In the genomic region with DNA sequence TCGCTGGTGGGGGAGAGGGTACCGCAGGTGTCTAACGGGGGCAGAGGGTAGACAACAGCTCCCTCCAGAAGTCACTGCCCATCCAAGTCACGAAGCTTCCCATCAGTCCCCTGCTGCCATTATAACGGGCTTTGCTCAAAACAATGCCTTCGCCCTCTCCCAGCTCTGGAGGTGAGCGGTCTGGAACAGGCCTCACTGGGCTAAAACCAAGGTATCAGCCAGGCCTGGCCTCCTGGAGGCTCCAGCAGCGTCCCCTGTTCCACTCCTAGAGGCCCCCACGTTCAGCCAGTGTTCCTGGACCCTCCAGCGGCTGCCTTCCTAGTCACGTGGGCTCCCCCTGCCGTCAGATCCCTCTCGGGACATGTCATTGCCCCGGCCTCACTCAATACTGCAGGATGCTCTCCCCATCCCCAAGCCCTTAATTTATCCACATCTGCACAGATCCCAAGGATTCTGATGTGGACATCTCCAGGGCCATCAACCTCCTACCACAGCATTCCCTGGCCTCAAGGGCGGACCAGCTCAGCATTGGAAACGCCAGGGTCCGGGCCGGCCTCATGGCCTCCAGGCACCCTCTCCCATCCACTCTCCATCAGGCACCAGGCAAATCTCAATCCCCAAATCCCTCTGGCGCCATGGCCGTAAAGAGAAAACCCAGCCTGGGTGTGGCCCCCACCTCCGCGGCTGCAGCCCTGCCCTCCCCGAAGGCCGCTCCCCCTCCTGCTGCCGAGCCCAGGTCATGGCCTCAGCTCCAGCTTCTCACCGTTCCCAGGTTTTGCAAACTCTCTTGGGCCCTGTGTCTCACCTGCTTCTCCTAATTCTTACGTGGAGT, we compare ENCODE assay signal across 10 cellular contexts.
DNase-seq lines count a peak whose midpoint lies in the region; ATAC-seq and TF ChIP-seq lines count a peak whose summit lies in the region.
"Had no signal": no experiment of that assay in that cellular context is flagged by ENCODE, and none has a peak within 500 bp of the region (broad histone marks: within the 10 kb centered on the region; RNA-seq: fewer than 3 reads in every experiment).

No MANE protein-coding gene starts in this region.

- no peak overlapping the region for H3K9ac ChIP-seq in mesendoderm (ENCODE audit: low read length)

- H3K36me3 Mint-ChIP-seq in brain: no peaks in the 10 kb centered on the region

- H3K27me3 ChIP-seq in mesendoderm (ENCODE audit: insufficient read depth, low read length, poor library complexity) (no peaks in the 10 kb centered on the region), vagina (no peaks in the 10 kb centered on the region)

- peaks cover 3% of the 10 kb centered on the region for H3K4me1 ChIP-seq in mesendoderm (ENCODE audit: control insufficient read depth, low read depth, low read length)
- peaks cover 44% of the 10 kb centered on the region for H3K4me1 ChIP-seq in vagina

- H4K5ac ChIP-seq in mesendoderm (ENCODE audit: low read length): no peak overlapping the region

- H3K27me3 Mint-ChIP-seq in brain: peaks cover 12% of the 10 kb centered on the region

- H3K18ac ChIP-seq in mesendoderm (ENCODE audit: low read length): no peak overlapping the region

- no CpG with 5 or more reads among the region's 27 CpGs for WGBS in mesendoderm (ENCODE audit: extremely low coverage, insufficient coverage, low lambda C conversion rate)

- no peak overlapping the region for H2AK5ac ChIP-seq in mesendoderm (ENCODE audit: low read length)

- no peak overlapping the region for H3K23ac ChIP-seq in mesendoderm (ENCODE audit: low read length)

- H3K4ac ChIP-seq in mesendoderm (ENCODE audit: low read depth, low read length): no peak overlapping the region

- H2BK5ac ChIP-seq in mesendoderm (ENCODE audit: low read length): no peak overlapping the region

- no peaks in the 10 kb centered on the region for H3K79me1 ChIP-seq in mesendoderm (ENCODE audit: low read length)

- H3K4me1 Mint-ChIP-seq in brain: peaks cover 93% of the 10 kb centered on the region

- no peak overlapping the region for H3K4me2 ChIP-seq in mesendoderm (ENCODE audit: low read length)

- no peak overlapping the region for H3K4me3 ChIP-seq in mesendoderm (ENCODE audit: low read length)
- no peak overlapping the region for H3K4me3 ChIP-seq in vagina

- no peak overlapping the region for H4K8ac ChIP-seq in mesendoderm (ENCODE audit: low read depth, low read length)

- H3K27ac Mint-ChIP-seq in brain: peak overlapping the region in 3 of 5 experiments; percentile 74 to 95 (median 89)

- DNase-seq in cardiac septum (ENCODE audit: low spot score): peak; percentile 72
- DNase-seq in Right ventricle myocardium inferior (ENCODE audit: missing footprints): no peak
- DNase-seq in mesendoderm: peak; percentile 44
- no peak for DNase-seq in vagina (ENCODE audit: extremely low spot score in 2 of 2)
- DNase-seq in NK-92 treated with Interleukin-12 subunit alpha and Interleukin-12 subunit beta, amount 100 ng/mL, for 24 hours (lab: John Stamatoyannopoulos, UW): no peak
- DNase-seq in NCI-H748 (lab: John Stamatoyannopoulos, UW; ENCODE audit: unreplicated experiment): no peak
- DNase-seq in pons (ENCODE audit: low spot score): no peak
- DNase-seq: activated T-cell treated with anti-CD3 and anti-CD28 coated beads, Interleukin-2, amount 50 U/mL, for 4 hours; NCI-H1436 treated with DMSO at 0.1 percent for 48 hours had no signal

- peaks cover 0 to 13% (median 0%) of the 10 kb centered on the region in 5 experiments for H3K9me3 Mint-ChIP-seq in brain
- H3K9me3 Mint-ChIP-seq: activated T-cell treated with anti-CD3 and anti-CD28 coated beads, Interleukin-2, amount 50 U/mL, for 4 hours had no signal

- intact Hi-C loops in cardiac septum (cut with DNase I) (no loop called here), Right ventricle myocardium inferior (cut with DNase I) (no loop called here), vagina (cut with DNase I) (no loop called here)

- H2BK120ac ChIP-seq in mesendoderm (ENCODE audit: low read depth, low read length): no peak overlapping the region

- H3K27ac ChIP-seq in mesendoderm (ENCODE audit: low read depth, low read length): no peak overlapping the region
- H3K27ac ChIP-seq in vagina: peak overlapping the region; percentile 82

- no peak for TF ChIP-seq POLR2A in vagina (IDR thresholded peaks at IDR 0.05)

- H3K56ac ChIP-seq in mesendoderm (ENCODE audit: low read length): no peak overlapping the region

- TF ChIP-seq CTCF in brain (conservative IDR thresholded peaks at IDR 0.05): no peak
- TF ChIP-seq CTCF in vagina (IDR thresholded peaks at IDR 0.05): no peak

- H3K79me2 ChIP-seq in mesendoderm (ENCODE audit: control insufficient read depth, insufficient read depth, low read length): no peaks in the 10 kb centered on the region

- H2BK15ac ChIP-seq in mesendoderm (replicated peaks; ENCODE audit: low read depth): no peak overlapping the region

- ATAC-seq in Right ventricle myocardium inferior: no peak
- ATAC-seq: activated T-cell treated with anti-CD3 and anti-CD28 coated beads, Interleukin-2, amount 50 U/mL, for 4 hours had no signal

- H3K4me3 Mint-ChIP-seq in brain: no peak overlapping the region
- H3K4me3 Mint-ChIP-seq: activated T-cell treated with anti-CD3 and anti-CD28 coated beads, Interleukin-2, amount 50 U/mL, for 4 hours had no signal

- no peaks in the 10 kb centered on the region for H3K36me3 ChIP-seq in mesendoderm (ENCODE audit: control insufficient read depth, insufficient read depth, low read length)
- H3K36me3 ChIP-seq in vagina: no peaks in the 10 kb centered on the region

- no peaks in the 10 kb centered on the region for H3K9me3 ChIP-seq in vagina

Comparison
In these comparisons a context has a peak if more than half of its experiments do, and no peak if none do; other contexts are left out.
1. DNase-seq: peak in cardiac septum (single experiment) and mesendoderm (single experiment); none in Right ventricle myocardium inferior (single experiment), vagina (0 of 2), NK-92 treated with Interleukin-12 subunit alpha and Interleukin-12 subunit beta, amount 100 ng/mL, for 24 hours (single experiment), NCI-H748 (single experiment) and pons (single experiment).